In the genomic region with DNA sequence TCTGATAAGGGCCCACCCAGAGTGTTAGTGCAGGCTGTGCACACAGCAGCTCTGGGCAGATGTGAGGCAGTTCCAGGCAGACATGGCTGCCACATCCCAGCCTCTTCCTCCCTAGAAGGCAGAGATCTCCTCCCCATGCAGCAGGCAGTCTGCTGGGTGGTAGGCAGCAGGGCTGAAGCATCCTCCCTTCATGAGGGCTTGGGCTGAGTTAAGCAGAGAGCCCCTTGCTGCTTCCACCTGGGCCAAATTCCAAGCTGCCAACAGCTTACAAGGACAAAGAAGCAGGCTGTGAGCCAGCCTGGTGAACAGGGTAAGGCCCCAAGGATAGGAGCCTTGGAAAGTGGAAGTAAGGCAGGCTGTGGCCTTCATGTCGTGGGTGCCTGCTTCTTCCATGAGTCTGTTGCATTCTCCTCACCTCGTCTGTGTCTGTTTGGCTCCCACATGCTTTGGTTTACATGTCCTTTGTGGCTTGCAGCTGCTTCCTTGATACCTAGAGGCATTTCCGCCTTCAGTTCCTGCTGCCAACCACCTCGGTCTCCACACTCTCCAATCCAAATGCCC, we compare ENCODE assay signal across 11 cellular contexts. TPM values are rescaled to one million over a fixed set of nuclear protein-coding genes. Genes with fewer than 3 reads are reported as not detected.
DNase-seq lines count a peak whose midpoint lies in the region; ATAC-seq, FAIRE-seq and TF ChIP-seq lines count a peak whose summit lies in the region.
"Had no signal": no experiment of that assay in that cellular context is flagged by ENCODE, and none has a peak within 500 bp of the region (broad histone marks: within the 10 kb centered on the region; RNA-seq: fewer than 3 reads in every experiment).

No MANE protein-coding gene starts in this region.

- no peaks in the 10 kb centered on the region for H3K9me3 ChIP-seq in stomach
- H3K9me3 ChIP-seq: vagina had no signal

- no peak for DNase-seq in activated CD8-positive, alpha-beta memory T cell treated with anti-CD3 and anti-CD28 coated beads, Interleukin-2, amount 10 ng/mL, durations not matched to agents 7 days and 5 days
- DNase-seq in activated CD8-positive, alpha-beta memory T cell treated with anti-CD3 and anti-CD28 coated beads, Interleukin-2, amount 50 U/mL, for 48 hours: no peak
- DNase-seq in T-helper 2 cell treated with Interferon-gamma antibody and Interleukin-4, amounts not matched to agents 5 μg/mL and 100 μg/mL, for 36 hours (ENCODE audit: low spot score): no peak
- peak; percentile 14 for DNase-seq in glomerular endothelial cell (ENCODE audit: extremely low read depth, low read depth, low spot score)
- peak; percentile 59 for DNase-seq in stomach
- DNase-seq in frontal cortex (ENCODE audit: low spot score in 2 of 2): no peak
- no peak for DNase-seq in NCI-H2171 treated with DMSO at 0.1 percent for 48 hours (lab: John Stamatoyannopoulos, UW)
- DNase-seq: NCI-H82 had no signal

- H3K4me3 Mint-ChIP-seq in activated CD8-positive, alpha-beta memory T cell treated with anti-CD3 and anti-CD28 coated beads, Interleukin-2, amount 10 ng/mL, durations not matched to agents 7 days and 5 days: peak overlapping the region; percentile 21
- peak overlapping the region; percentile 89 for H3K4me3 Mint-ChIP-seq in T-helper 2 cell treated with Interferon-gamma antibody and Interleukin-4, amounts not matched to agents 5 μg/mL and 100 μg/mL, for 36 hours

- H3K4me3 ChIP-seq in stomach: no peak overlapping the region
- H3K4me3 ChIP-seq: vagina had no signal

- peaks cover 3 to 20% (median 14%) of the 10 kb centered on the region in 4 donors for H3K36me3 ChIP-seq in stomach
- H3K36me3 ChIP-seq: vagina had no signal

- FAIRE-seq in frontal cortex (lab: Jason Lieb, UNC): no peak

- peak overlapping the region; percentile 87 for H3K27ac Mint-ChIP-seq in activated CD8-positive, alpha-beta memory T cell treated with anti-CD3 and anti-CD28 coated beads, Interleukin-2, amount 10 ng/mL, durations not matched to agents 7 days and 5 days
- peak overlapping the region; percentile 54 for H3K27ac Mint-ChIP-seq in T-helper 2 cell treated with Interferon-gamma antibody and Interleukin-4, amounts not matched to agents 5 μg/mL and 100 μg/mL, for 36 hours

- 19 to 51% (median 31%) methylated on average over 4 of the region's 4 CpGs for WGBS in stomach, 5 donors

- H3K9me3 Mint-ChIP-seq in activated CD8-positive, alpha-beta memory T cell treated with anti-CD3 and anti-CD28 coated beads, Interleukin-2, amount 10 ng/mL, durations not matched to agents 7 days and 5 days (ENCODE audit: low read depth): no peaks in the 10 kb centered on the region
- no peaks in the 10 kb centered on the region for H3K9me3 Mint-ChIP-seq in T-helper 2 cell treated with Interferon-gamma antibody and Interleukin-4, amounts not matched to agents 5 μg/mL and 100 μg/mL, for 36 hours

- no peak for TF ChIP-seq EP300 in stomach (IDR thresholded peaks at IDR 0.05)

- no peak for TF ChIP-seq CTCF in stomach (IDR thresholded peaks at IDR 0.05)

- peak; percentile 25 for ATAC-seq in activated CD8-positive, alpha-beta memory T cell treated with anti-CD3 and anti-CD28 coated beads, Interleukin-2, amount 10 ng/mL, durations not matched to agents 7 days and 5 days
- ATAC-seq in GM18517 (IDR thresholded peaks at IDR 0.05; ENCODE audit: unreplicated experiment): no peak

- peaks cover 69% of the 10 kb centered on the region for H3K36me3 Mint-ChIP-seq in activated CD8-positive, alpha-beta memory T cell treated with anti-CD3 and anti-CD28 coated beads, Interleukin-2, amount 10 ng/mL, durations not matched to agents 7 days and 5 days
- peaks cover 80% of the 10 kb centered on the region for H3K36me3 Mint-ChIP-seq in T-helper 2 cell treated with Interferon-gamma antibody and Interleukin-4, amounts not matched to agents 5 μg/mL and 100 μg/mL, for 36 hours (ENCODE audit: low read depth)

- H3K4me1 Mint-ChIP-seq in activated CD8-positive, alpha-beta memory T cell treated with anti-CD3 and anti-CD28 coated beads, Interleukin-2, amount 10 ng/mL, durations not matched to agents 7 days and 5 days: peaks cover 93% of the 10 kb centered on the region
- peaks cover 83% of the 10 kb centered on the region for H3K4me1 Mint-ChIP-seq in T-helper 2 cell treated with Interferon-gamma antibody and Interleukin-4, amounts not matched to agents 5 μg/mL and 100 μg/mL, for 36 hours (ENCODE audit: low read depth)

- H3K4me1 ChIP-seq in stomach: peaks cover 17 to 70% (median 49%) of the 10 kb centered on the region in 4 donors
- H3K4me1 ChIP-seq: vagina had no signal

- H3K27ac ChIP-seq in stomach: peak overlapping the region; percentile 1 to 73 (median 59)
- H3K27ac ChIP-seq: vagina had no signal

- CTCF ChIA-PET in activated CD8-positive, alpha-beta memory T cell treated with anti-CD3 and anti-CD28 coated beads, Interleukin-2, amount 10 ng/mL, durations not matched to agents 7 days and 5 days (lab: Charles Lee): interaction anchor here (0.6 to 12.6 kb wide), 14 partner anchors 9 to 101 kb away, joined by 3 to 177 read pairs (median 4); a partner anchor contains a TSS

- TF ChIP-seq POLR2A in stomach (IDR thresholded peaks at IDR 0.05): no peak

- intact Hi-C loops in stomach (cut with DNase I; ENCODE audit: low total_unique reads): no loop called here

- no peaks in the 10 kb centered on the region for H3K27me3 Mint-ChIP-seq in activated CD8-positive, alpha-beta memory T cell treated with anti-CD3 and anti-CD28 coated beads, Interleukin-2, amount 10 ng/mL, durations not matched to agents 7 days and 5 days
- H3K27me3 Mint-ChIP-seq in T-helper 2 cell treated with Interferon-gamma antibody and Interleukin-4, amounts not matched to agents 5 μg/mL and 100 μg/mL, for 36 hours (ENCODE audit: low read depth): no peaks in the 10 kb centered on the region

- no peaks in the 10 kb centered on the region for H3K27me3 ChIP-seq in stomach
- H3K27me3 ChIP-seq: vagina had no signal

RNA-seq across cellular contexts. Expression of a gene that starts 7.8 kb away (rescaled TPM):
- 100 to 1,000 TPM; 314 to 388 TPM for total RNA-seq in activated CD8-positive, alpha-beta memory T cell treated with anti-CD3 and anti-CD28 coated beads, Interleukin-2, amount 10 ng/mL, durations not matched to agents 7 days and 5 days
- total RNA-seq in glomerular endothelial cell (1.3 and 2.1 TPM in 2 replicates), stomach (100 to 1,000 TPM in 2 of 5 donors, 10 to 100 TPM in 3; 35.3 to 146 (median 73.5) TPM), frontal cortex (3.3 TPM)
- 10 to 100 TPM; 19.9 to 23.8 (median 19.9) TPM for polyA plus RNA-seq in stomach

RNA-seq across cellular contexts. Expression of a gene that starts 54.2 kb away (rescaled TPM):
- total RNA-seq in activated CD8-positive, alpha-beta memory T cell treated with anti-CD3 and anti-CD28 coated beads, Interleukin-2, amount 10 ng/mL, durations not matched to agents 7 days and 5 days: 1 to 10 TPM; 1.8 TPM
- total RNA-seq in glomerular endothelial cell: not detected in 2 replicates
- 10 to 100 TPM in 2 of 5 donors, under 1 TPM in 1, not detected in 2; 0.87 to 29.3 (median 16.9) TPM for total RNA-seq in stomach
- polyA plus RNA-seq in stomach: 100 to 1,000 TPM in 1 of 3 donors, 10 to 100 TPM in 2; 27.6 to 220 (median 40.9) TPM
- not detected for total RNA-seq in frontal cortex
- total RNA-seq: LHCN-M2 had no signal

Comparison
In these comparisons a context has a peak if more than half of its experiments do, and no peak if none do; other contexts are left out.
1. DNase-seq: peak in glomerular endothelial cell (single experiment) and stomach (single experiment); none in activated CD8-positive, alpha-beta memory T cell treated with anti-CD3 and anti-CD28 coated beads, Interleukin-2, amount 10 ng/mL, durations not matched to agents 7 days and 5 days (single experiment), activated CD8-positive, alpha-beta memory T cell treated with anti-CD3 and anti-CD28 coated beads, Interleukin-2, amount 50 U/mL, for 48 hours (single experiment), T-helper 2 cell treated with Interferon-gamma antibody and Interleukin-4, amounts not matched to agents 5 μg/mL and 100 μg/mL, for 36 hours (single experiment), frontal cortex (0 of 2) and NCI-H2171 treated with DMSO at 0.1 percent for 48 hours (single experiment).